Comparison of ENCODE assay signal across 8 cellular contexts in the genomic region with DNA sequence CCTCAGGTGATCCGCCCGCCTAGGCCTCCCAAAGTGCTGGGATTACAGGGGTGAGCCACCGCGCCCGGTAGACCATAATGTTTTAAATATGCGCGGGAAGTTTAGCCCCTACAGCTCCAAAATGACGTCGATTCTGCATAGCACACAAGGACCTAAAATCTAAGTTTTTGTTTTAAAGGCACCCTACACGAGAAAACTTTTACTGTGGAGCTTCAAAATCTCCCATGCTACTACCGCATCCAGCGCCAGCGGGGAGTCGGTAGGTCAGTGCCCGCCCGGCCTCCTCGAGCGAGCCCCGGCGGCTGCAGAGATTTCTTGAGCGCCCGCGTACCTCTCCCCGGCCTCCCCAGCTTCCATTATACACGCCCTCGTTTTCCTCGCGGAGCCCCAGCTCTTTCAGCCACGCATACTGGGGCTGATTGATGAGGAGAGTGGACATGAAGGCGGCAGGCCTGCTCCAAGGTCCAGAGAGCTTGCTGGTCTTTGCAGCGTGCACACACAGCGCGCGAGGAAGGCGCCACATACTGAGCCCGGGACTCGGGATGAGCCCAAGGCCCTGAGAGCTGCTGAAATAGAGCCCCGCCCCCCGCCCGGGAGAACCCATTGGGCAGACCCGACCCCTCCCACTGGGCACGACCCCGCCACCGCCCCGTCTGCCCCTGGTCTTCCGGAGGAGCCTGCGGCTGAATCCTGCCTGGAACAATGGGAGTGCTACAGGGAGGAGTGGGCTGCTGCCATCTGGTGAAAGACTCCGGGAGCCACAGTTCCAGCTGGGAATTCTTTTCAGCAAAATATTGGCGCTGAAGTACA. TPM values are rescaled to one million over a fixed set of nuclear protein-coding genes. Genes with fewer than 3 reads are reported as not detected.
DNase-seq lines count a peak whose midpoint lies in the region; ATAC-seq, FAIRE-seq and TF ChIP-seq lines count a peak whose summit lies in the region.

TSS of gene ALDH7A1 (minus strand) at position 544 of the 810 bp plus-strand sequence. CDS start at position 523, 21 bp downstream.

- no peak within 1 kb of the TSS for H2BK5ac ChIP-seq in neuronal stem cell (ENCODE audit: low read length)

- no CpG with 5 or more reads among the region's 49 CpGs for WGBS in neuronal stem cell (ENCODE audit: extremely low coverage in 2 of 2, insufficient read length in 2 of 2, insufficient replicate concordance in 1 of 2), 2 donors

- peak within 1 kb of the TSS; percentile 90 for H2AFZ ChIP-seq in neuronal stem cell (ENCODE audit: low read length)

- no peaks in the 10 kb centered on the region for H3K9me3 ChIP-seq in CD8-positive, alpha-beta T cell (ENCODE audit: low read length)
- H3K9me3 ChIP-seq in neuronal stem cell (replicated peaks in 1 of 2; ENCODE audit: control insufficient read depth in 2 of 2, insufficient read depth in 1 of 2, low read depth in 1 of 2, low read length in 2 of 2) (peaks cover 0 to 15% of the 10 kb centered on the region in 2 donors), tibial artery (no peaks in the 10 kb centered on the region)

- no peak for TF ChIP-seq CTCF in CD8-positive, alpha-beta T cell (IDR thresholded peaks at IDR 0.05)
- peak; percentile 26 to 29 for TF ChIP-seq CTCF in tibial artery (IDR thresholded peaks at IDR 0.05)

- peak; percentile 60 for FAIRE-seq in RCC 7860 (lab: Jason Lieb, UNC)

- POLR2A ChIA-PET in CD8-positive, alpha-beta T cell (lab: Charles Lee), result interaction anchor here (0.7 to 1.9 kb wide), 3 partner anchors 9 to 245 kb away, joined by 4 to 10 read pairs (median 5); no protein-coding TSS in a partner anchor
- POLR2A ChIA-PET in activated naive CD8-positive, alpha-beta T cell treated with anti-CD3 and anti-CD28 coated beads, Interleukin-2, amount 10 ng/mL, durations not matched to agents 7 days and 5 days (lab: Charles Lee), result no interaction called here

- H3K36me3 Mint-ChIP-seq in CD8-positive, alpha-beta T cell, result no peaks in the 10 kb centered on the region
- H3K36me3 Mint-ChIP-seq in activated naive CD8-positive, alpha-beta T cell treated with anti-CD3 and anti-CD28 coated beads, Interleukin-2, amount 10 ng/mL, durations not matched to agents 7 days and 5 days, result no peaks in the 10 kb centered on the region

- H3K4me3 ChIP-seq in CD8-positive, alpha-beta T cell (ENCODE audit: low read depth, low read length), result peak within 1 kb of the TSS; percentile 52
- H3K4me3 ChIP-seq in neuronal stem cell (ENCODE audit: low read length in 2 of 2) (peak within 1 kb of the TSS; percentile 83 to 97), tibial artery (peak within 1 kb of the TSS; percentile 66 to 79)

- H3K36me3 ChIP-seq in CD8-positive, alpha-beta T cell (ENCODE audit: insufficient read depth, low read length), result no peaks in the 10 kb centered on the region
- H3K36me3 ChIP-seq in neuronal stem cell (replicated peaks in 1 of 2; ENCODE audit: control insufficient read depth in 2 of 2, insufficient read depth in 2 of 2, low read length in 2 of 2) (peaks cover 7 to 34% of the 10 kb centered on the region in 2 donors), tibial artery (peaks cover 14 to 27% (median 14%) of the 10 kb centered on the region in 3 donors)

- H3K14ac ChIP-seq in neuronal stem cell (ENCODE audit: low read length), result no peak within 1 kb of the TSS

- peak within 1 kb of the TSS; percentile 91 for H3K4ac ChIP-seq in neuronal stem cell (ENCODE audit: low read length)

- H2BK12ac ChIP-seq in neuronal stem cell (ENCODE audit: low read length), result no peak within 1 kb of the TSS

- peak in 4 of 7 experiments; percentile 13 to 60 (median 28) for DNase-seq in CD8-positive, alpha-beta T cell
- peak; percentile 81 for DNase-seq in RCC 7860 (ENCODE audit: low spot score)
- DNase-seq in activated naive CD8-positive, alpha-beta T cell treated with anti-CD3 and anti-CD28 coated beads, Interleukin-2, amount 10 ng/mL, durations not matched to agents 7 days and 5 days, result peak; percentile 49
- peak; percentile 98 for DNase-seq in glomerular visceral epithelial cell (ENCODE audit: extremely low spot score)
- peak; percentile 90 for DNase-seq in neuronal stem cell (ENCODE audit: low spot score)
- peak; percentile 92 to 95 for DNase-seq in tibial artery

- H3K4me3 Mint-ChIP-seq in CD8-positive, alpha-beta T cell, result peak within 1 kb of the TSS; percentile 86
- peak within 1 kb of the TSS; percentile 85 for H3K4me3 Mint-ChIP-seq in activated naive CD8-positive, alpha-beta T cell treated with anti-CD3 and anti-CD28 coated beads, Interleukin-2, amount 10 ng/mL, durations not matched to agents 7 days and 5 days

- no peak within 1 kb of the TSS for H3K27ac ChIP-seq in CD8-positive, alpha-beta T cell (ENCODE audit: low read depth, low read length)
- H3K27ac ChIP-seq in neuronal stem cell (replicated peaks; ENCODE audit: low read length), result peak within 1 kb of the TSS; percentile 88
- peak within 1 kb of the TSS; percentile 65 to 84 for H3K27ac ChIP-seq in tibial artery

- H3K27ac Mint-ChIP-seq in CD8-positive, alpha-beta T cell, result no peak within 1 kb of the TSS
- H3K27ac Mint-ChIP-seq in activated naive CD8-positive, alpha-beta T cell treated with anti-CD3 and anti-CD28 coated beads, Interleukin-2, amount 10 ng/mL, durations not matched to agents 7 days and 5 days, result peak within 1 kb of the TSS; percentile 61

- no peaks in the 10 kb centered on the region for H3K27me3 ChIP-seq in CD8-positive, alpha-beta T cell (ENCODE audit: insufficient read depth, low read length)
- H3K27me3 ChIP-seq in neuronal stem cell (ENCODE audit: control insufficient read depth in 3 of 3, insufficient read depth in 3 of 3, low read depth in 1 of 3, low read length in 3 of 3), result no peaks in the 10 kb centered on the region
- no peaks in the 10 kb centered on the region for H3K27me3 ChIP-seq in tibial artery

- H2BK15ac ChIP-seq in neuronal stem cell (ENCODE audit: low read length), result no peak within 1 kb of the TSS

- H4K91ac ChIP-seq in neuronal stem cell (ENCODE audit: low read depth, low read length, poor library complexity), result no peak within 1 kb of the TSS

- H3K9me3 Mint-ChIP-seq in CD8-positive, alpha-beta T cell, result no peaks in the 10 kb centered on the region
- peaks cover 1% of the 10 kb centered on the region for H3K9me3 Mint-ChIP-seq in activated naive CD8-positive, alpha-beta T cell treated with anti-CD3 and anti-CD28 coated beads, Interleukin-2, amount 10 ng/mL, durations not matched to agents 7 days and 5 days

- CTCF ChIA-PET in CD8-positive, alpha-beta T cell (lab: Charles Lee), result interaction anchor here (0.6 to 1.9 kb wide), 3 partner anchors 10 to 240 kb away, joined by 3 to 5 read pairs (median 3); no protein-coding TSS in a partner anchor

- no peak within 1 kb of the TSS for H4K8ac ChIP-seq in neuronal stem cell (ENCODE audit: low read depth, low read length)

- peaks cover 8% of the 10 kb centered on the region for H3K27me3 Mint-ChIP-seq in CD8-positive, alpha-beta T cell (ENCODE audit: low read depth)
- peaks cover 18% of the 10 kb centered on the region for H3K27me3 Mint-ChIP-seq in activated naive CD8-positive, alpha-beta T cell treated with anti-CD3 and anti-CD28 coated beads, Interleukin-2, amount 10 ng/mL, durations not matched to agents 7 days and 5 days

- no peak within 1 kb of the TSS for H2BK120ac ChIP-seq in neuronal stem cell (ENCODE audit: low read depth, low read length)

- peak within 1 kb of the TSS; percentile 71 for H3K9ac ChIP-seq in neuronal stem cell (ENCODE audit: low read depth, low read length, poor library complexity)

- H3K79me1 ChIP-seq in neuronal stem cell (ENCODE audit: low read depth, low read length), result peaks cover under 1% of the 10 kb centered on the region

- no peak within 1 kb of the TSS for H2AK5ac ChIP-seq in neuronal stem cell (ENCODE audit: low read depth, low read length)

- peak within 1 kb of the TSS; percentile 78 for H3K4me2 ChIP-seq in neuronal stem cell (ENCODE audit: insufficient read depth, low read length, poor library complexity, severe bottlenecking)

- intact Hi-C loops in CD8-positive, alpha-beta T cell (cut with DNase I, micrococcal nuclease), result no loop called here
- intact Hi-C loops in tibial artery (cut with DNase I; ENCODE audit: low total_unique reads), result no loop called here

- peak within 1 kb of the TSS; percentile 99 for H3K18ac ChIP-seq in neuronal stem cell (ENCODE audit: low read length)

- ATAC-seq in CD8-positive, alpha-beta T cell, result peak; percentile 70
- peak; percentile 87 for ATAC-seq in GM19452 (IDR thresholded peaks at IDR 0.05; ENCODE audit: unreplicated experiment)
- peak; percentile 71 for ATAC-seq in HG03521 (IDR thresholded peaks at IDR 0.05; ENCODE audit: unreplicated experiment)
- ATAC-seq in activated naive CD8-positive, alpha-beta T cell treated with anti-CD3 and anti-CD28 coated beads, Interleukin-2, amount 10 ng/mL, durations not matched to agents 7 days and 5 days (ENCODE audit: low read depth), result peak; percentile 67

- H3K4me1 Mint-ChIP-seq in CD8-positive, alpha-beta T cell (ENCODE audit: low read depth), result peaks cover 10% of the 10 kb centered on the region
- H3K4me1 Mint-ChIP-seq in activated naive CD8-positive, alpha-beta T cell treated with anti-CD3 and anti-CD28 coated beads, Interleukin-2, amount 10 ng/mL, durations not matched to agents 7 days and 5 days, result peaks cover 12% of the 10 kb centered on the region

- peak within 1 kb of the TSS; percentile 99 for H3K23ac ChIP-seq in neuronal stem cell (ENCODE audit: low read depth, low read length, poor library complexity)

- H3K4me1 ChIP-seq in CD8-positive, alpha-beta T cell (ENCODE audit: insufficient read depth, low read length), result no peaks in the 10 kb centered on the region
- H3K4me1 ChIP-seq in neuronal stem cell (ENCODE audit: control insufficient read depth in 2 of 2, insufficient read depth in 1 of 2, low read depth in 1 of 2, low read length in 2 of 2) (peaks cover 0 to 4% of the 10 kb centered on the region in 2 donors), tibial artery (peaks cover 0 to 19% (median 13%) of the 10 kb centered on the region in 4 donors)

RNA-seq across cellular contexts. Expression of gene ALDH7A1, which starts in this region (rescaled TPM):
- 1 to 10 TPM; 1.1 to 1.2 TPM for total RNA-seq in CD8-positive, alpha-beta T cell
- total RNA-seq in activated naive CD8-positive, alpha-beta T cell treated with anti-CD3 and anti-CD28 coated beads, Interleukin-2, amount 10 ng/mL, durations not matched to agents 7 days and 5 days, result 1 to 10 TPM; 3.2 to 4.2 TPM
- 126 TPM for polyA plus RNA-seq in neuronal stem cell (2013, experiment 1 of 2)
- 128 TPM for polyA plus RNA-seq in neuronal stem cell (2013, experiment 2 of 2)

Comparison
In these comparisons a context has a peak if more than half of its experiments do, and no peak if none do; other contexts are left out.
1. DNase-seq: peak in every context shown above with its lines; median percentile 98 in glomerular visceral epithelial cell; 94 in tibial artery; 90 in neuronal stem cell; 81 in RCC 7860; 49 in activated naive CD8-positive, alpha-beta T cell treated with anti-CD3 and anti-CD28 coated beads, Interleukin-2, amount 10 ng/mL, durations not matched to agents 7 days and 5 days; 28 in CD8-positive, alpha-beta T cell.